In the genomic region with DNA sequence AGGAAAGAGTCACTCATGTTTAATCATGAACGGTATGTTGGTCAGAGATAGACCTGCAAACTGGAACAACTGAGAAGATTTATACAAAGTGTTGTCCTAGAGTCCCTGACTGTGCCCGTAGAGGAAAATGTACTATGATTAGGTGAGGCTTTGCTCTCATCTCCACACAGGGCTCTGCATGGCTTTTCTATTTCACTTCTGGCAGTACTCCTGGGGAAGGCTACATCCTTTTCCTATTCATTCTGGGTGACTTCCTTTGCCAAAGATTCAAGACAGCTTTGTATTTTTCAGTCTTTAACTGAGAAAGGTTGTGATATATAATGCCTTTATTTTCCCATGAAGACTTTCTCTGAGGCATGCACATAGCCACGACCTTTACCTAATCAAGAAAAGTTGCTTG, we compare ENCODE assay signal across 21 cellular contexts.
DNase-seq lines count a peak whose midpoint lies in the region; ATAC-seq, FAIRE-seq and TF ChIP-seq lines count a peak whose summit lies in the region.
"Had no signal": no experiment of that assay in that cellular context is flagged by ENCODE, and none has a peak within 500 bp of the region (broad histone marks: within the 10 kb centered on the region; RNA-seq: fewer than 3 reads in every experiment).

No MANE protein-coding gene starts in this region.

- intact Hi-C loops in left ventricle myocardium inferior (cut with micrococcal nuclease) (no loop called here), right cardiac atrium (cut with DNase I) (no loop called here), kidney (cut with DNase I) (no loop called here)

- no peak for ATAC-seq in right cardiac atrium
- ATAC-seq in T-helper 17 cell: no peak
- ATAC-seq: CD8-positive, alpha-beta T cell had no signal

- H3K36me3 Mint-ChIP-seq in T-helper 17 cell (ENCODE audit: low read depth) (no peaks in the 10 kb centered on the region), nephron progenitor cell (ENCODE audit: low read depth) (no peaks in the 10 kb centered on the region)

- H3K4me1 Mint-ChIP-seq in T-helper 17 cell (peaks cover 4% of the 10 kb centered on the region), nephron progenitor cell (peaks cover 13% of the 10 kb centered on the region)

- whole genome bisulfite sequencing in right cardiac atrium: 33% methylated on average over 3 of the region's 3 CpGs

- DNase-seq in left ventricle myocardium inferior (no peak), right cardiac atrium (no peak), cerebellum (ENCODE audit: low spot score) (peak; percentile 15), kidney (no peak), retina (peak; percentile 13), ACHN (no peak), T-helper 17 cell (no peak), nephron progenitor cell (no peak)
- DNase-seq: 8988T; CD8-positive, alpha-beta T cell; DMS53; DND-41; EL; GM23248 had no signal

- FAIRE-seq in kidney (lab: Jason Lieb, UNC): no peak
- FAIRE-seq: G401.6, GM12891, GM19239 had no signal

- in situ Hi-C loops in ACHN (cut with HindIII; ENCODE audit: low pct_ligation_motif_present, low pct_unique_long_range_greater_than_20kb, low sequenced_read_pairs): no loop called here

- H3K9me3 ChIP-seq in left ventricle myocardium inferior (replicated peaks) (no peaks in the 10 kb centered on the region), right cardiac atrium (ENCODE audit: control insufficient read depth, low read length) (no peaks in the 10 kb centered on the region), kidney (ENCODE audit: control insufficient read depth in 1 of 2, low read length in 2 of 2) (no peaks in the 10 kb centered on the region), T-helper 17 cell (ENCODE audit: control insufficient read depth, low read length, poor library complexity, severe bottlenecking) (no peaks in the 10 kb centered on the region)
- H3K9me3 ChIP-seq: BLaER1 treated with 17β-estradiol and CSF1 and Interleukin-3, amounts not matched to agents 10 nM and 100 nM; HAP-1 had no signal

- H3K27ac Mint-ChIP-seq in T-helper 17 cell (no peak overlapping the region), nephron progenitor cell (no peak overlapping the region)
- H3K27ac Mint-ChIP-seq: B cell; CD8-positive, alpha-beta T cell had no signal

- peaks cover 43% of the 10 kb centered on the region for H3K4me1 ChIP-seq in left ventricle myocardium inferior
- peaks cover 4% of the 10 kb centered on the region for H3K4me1 ChIP-seq in right cardiac atrium (ENCODE audit: control insufficient read depth, insufficient read depth, low read length)
- H3K4me1 ChIP-seq in kidney (ENCODE audit: control insufficient read depth in 1 of 2, insufficient read depth in 1 of 2, low read depth in 1 of 2, low read length in 2 of 2): peaks cover 7 to 22% of the 10 kb centered on the region in 2 donors
- H3K4me1 ChIP-seq: HAP-1 had no signal

- no peaks in the 10 kb centered on the region for H3K9me3 Mint-ChIP-seq in nephron progenitor cell
- H3K9me3 Mint-ChIP-seq: CD8-positive, alpha-beta T cell had no signal

- H3K9ac ChIP-seq in kidney (ENCODE audit: low read length in 2 of 2): no peak overlapping the region
- H3K9ac ChIP-seq: BLaER1 treated with 17β-estradiol and CSF1 and Interleukin-3, amounts not matched to agents 10 nM and 100 nM; GM23248 had no signal

- H3K27me3 Mint-ChIP-seq in T-helper 17 cell (no peaks in the 10 kb centered on the region), nephron progenitor cell (ENCODE audit: low read depth, poor library complexity) (peaks cover 4% of the 10 kb centered on the region)
- H3K27me3 Mint-ChIP-seq: B cell had no signal

- H3K27ac ChIP-seq in left ventricle myocardium inferior (replicated peaks) (peak overlapping the region; percentile 10), right cardiac atrium (ENCODE audit: low read length) (no peak overlapping the region), kidney (ENCODE audit: low read depth in 2 of 2, low read length in 2 of 2) (peak overlapping the region; percentile 8 to 50)
- H3K27ac ChIP-seq: BLaER1 treated with 17β-estradiol and CSF1 and Interleukin-3, amounts not matched to agents 10 nM and 100 nM; GM23248; HL-60 had no signal

- no peak overlapping the region for H3K4me3 ChIP-seq in left ventricle myocardium inferior
- H3K4me3 ChIP-seq in right cardiac atrium (ENCODE audit: low read length): no peak overlapping the region
- H3K4me3 ChIP-seq in kidney (ENCODE audit: low read length in 2 of 2): no peak overlapping the region
- H3K4me3 ChIP-seq: BLaER1 treated with 17β-estradiol and CSF1 and Interleukin-3, amounts not matched to agents 10 nM and 100 nM; GM23248; HAP-1 had no signal

- H3K4me3 Mint-ChIP-seq in T-helper 17 cell (no peak overlapping the region), nephron progenitor cell (no peak overlapping the region)
- H3K4me3 Mint-ChIP-seq: B cell; CD8-positive, alpha-beta T cell had no signal

- TF ChIP-seq CTCF in left ventricle myocardium inferior (IDR thresholded peaks at IDR 0.05; ENCODE audit: borderline replicate concordance): no peak
- TF ChIP-seq CTCF in kidney (IDR thresholded peaks at IDR 0.05; ENCODE audit: borderline replicate concordance, extremely low read depth, insufficient read depth): no peak
- TF ChIP-seq CTCF in nephron progenitor cell (IDR thresholded peaks at IDR 0.05): no peak

- H3K36me3 ChIP-seq in left ventricle myocardium inferior: no peaks in the 10 kb centered on the region
- no peaks in the 10 kb centered on the region for H3K36me3 ChIP-seq in kidney (ENCODE audit: control insufficient read depth in 1 of 2, insufficient read depth in 2 of 2, low read length in 2 of 2)
- H3K36me3 ChIP-seq: BLaER1 treated with 17β-estradiol and CSF1 and Interleukin-3, amounts not matched to agents 10 nM and 100 nM; HAP-1 had no signal

- H3K27me3 ChIP-seq in left ventricle myocardium inferior (ENCODE audit: low read depth) (no peaks in the 10 kb centered on the region), right cardiac atrium (ENCODE audit: control insufficient read depth, insufficient read depth) (no peaks in the 10 kb centered on the region)
- H3K27me3 ChIP-seq: BLaER1 treated with 17β-estradiol and CSF1 and Interleukin-3, amounts not matched to agents 10 nM and 100 nM had no signal

Comparison
In these comparisons a context has a peak if more than half of its experiments do, and no peak if none do; other contexts are left out.
1. DNase-seq: peak in cerebellum (single experiment) and retina (single experiment); none in left ventricle myocardium inferior (single experiment), right cardiac atrium (0 of 3), kidney (single experiment), ACHN (single experiment), T-helper 17 cell (0 of 3) and nephron progenitor cell (single experiment).